Comparison of ENCODE assay signal across 9 cellular contexts in genomic region chr3:56347219-56347871, GRCh38.
DNase-seq lines count a peak whose midpoint lies in the region; ATAC-seq and TF ChIP-seq lines count a peak whose summit lies in the region.
"Had no signal": no experiment of that assay in that cellular context is flagged by ENCODE, and none has a peak within 500 bp of the region (broad histone marks: within the 10 kb centered on the region; RNA-seq: fewer than 3 reads in every experiment).

No MANE protein-coding gene starts in this region.

- DNase-seq in NCI-H82 (lab: John Stamatoyannopoulos, UW) (peak; percentile 60), NCI-H82 treated with DMSO at 0.1 percent for 48 hours (lab: John Stamatoyannopoulos, UW; ENCODE audit: unreplicated experiment) (no peak), M059J (ENCODE audit: low read depth) (peak; percentile 9), adrenal gland (peak in 5 of 7 donors; percentile 5 to 19 (median 13)), midbrain (lab: John Stamatoyannopoulos, UW) (peak; percentile 88), HPDE6-E6E7 (ENCODE audit: extremely low spot score) (no peak)
- DNase-seq in activated effector memory CD4-positive, alpha-beta T cell treated with anti-CD3 and anti-CD28 coated beads, Interleukin-2, amount 50 U/mL, for 16 hours: no peak

- H3K4me1 ChIP-seq in adrenal gland (replicated peaks in 1 of 2): no peaks in the 10 kb centered on the region
- H3K4me1 ChIP-seq: BLaER1 treated with 17β-estradiol and CSF1 and Interleukin-3, amounts not matched to agents 10 nM and 100 nM had no signal

- no peaks in the 10 kb centered on the region for H3K9me3 ChIP-seq in adrenal gland (replicated peaks in 1 of 3)

- 32 to 40% (median 36%) methylated on average over 5 of the region's 5 CpGs for WGBS in adrenal gland, 4 donors

- no peaks in the 10 kb centered on the region for H3K27me3 ChIP-seq in adrenal gland
- H3K27me3 ChIP-seq: BLaER1 treated with 17β-estradiol and CSF1 and Interleukin-3, amounts not matched to agents 10 nM and 100 nM had no signal

- TF ChIP-seq POLR2A in adrenal gland (IDR thresholded peaks at IDR 0.05): no peak

- peak in 2 of 6 experiments; percentile 19 to 24 for TF ChIP-seq CTCF in adrenal gland (IDR thresholded peaks at IDR 0.05)

- intact Hi-C loops in adrenal gland (cut with DNase I): no loop called here

- H3K27ac ChIP-seq in adrenal gland: no peak overlapping the region
- H3K27ac ChIP-seq: BLaER1 treated with 17β-estradiol and CSF1 and Interleukin-3, amounts not matched to agents 10 nM and 100 nM had no signal

- ATAC-seq in GM19452 (IDR thresholded peaks at IDR 0.05; ENCODE audit: unreplicated experiment): no peak

- no peaks in the 10 kb centered on the region for H3K36me3 ChIP-seq in adrenal gland (replicated peaks in 1 of 2)
- H3K36me3 ChIP-seq: BLaER1 treated with 17β-estradiol and CSF1 and Interleukin-3, amounts not matched to agents 10 nM and 100 nM had no signal

- no peak overlapping the region for H3K4me3 ChIP-seq in adrenal gland
- H3K4me3 ChIP-seq: BLaER1 treated with 17β-estradiol and CSF1 and Interleukin-3, amounts not matched to agents 10 nM and 100 nM had no signal

Comparison
In these comparisons a context has a peak if more than half of its experiments do, and no peak if none do; other contexts are left out.
1. DNase-seq: peak in NCI-H82 (single experiment), M059J (single experiment), adrenal gland (5 of 7) and midbrain (single experiment); none in NCI-H82 treated with DMSO at 0.1 percent for 48 hours (single experiment), HPDE6-E6E7 (single experiment) and activated effector memory CD4-positive, alpha-beta T cell treated with anti-CD3 and anti-CD28 coated beads, Interleukin-2, amount 50 U/mL, for 16 hours (single experiment).